9 cellular contexts compared by ENCODE assay signal in genomic region chr17:31287932-31288331, GRCh38. TPM values are rescaled to one million over a fixed set of nuclear protein-coding genes. Genes with fewer than 3 reads are reported as not detected.
"Had no signal": no experiment of that assay in that cellular context is flagged by ENCODE, and none has a peak within 500 bp of the region (broad histone marks: within the 10 kb centered on the region; RNA-seq: fewer than 3 reads in every experiment).

No MANE protein-coding gene starts in this region.

RNA-seq across cellular contexts. Expression of gene OMG, which starts 9.1 kb away (rescaled TPM):
- total RNA-seq: PC-3, PC-9, Peyer's patch, Right ventricle myocardium inferior, Right ventricle myocardium superior, RPMI7951, SJCRH30, SJSA1 had no signal

RNA-seq across cellular contexts. Expression of gene EVI2B, which starts 25.9 kb away (rescaled TPM):
- total RNA-seq: PC-9, SJCRH30, SK-MEL-5 had no signal

RNA-seq across cellular contexts. Expression of gene EVI2A, which starts 33.5 kb away (rescaled TPM):
- total RNA-seq: PC-3, PC-9 had no signal
